ENCODE assay signal across 8 cellular contexts in genomic region chr7:99928994-99929729, GRCh38. TPM values are rescaled to one million over a fixed set of nuclear protein-coding genes. Genes with fewer than 3 reads are reported as not detected.
DNase-seq lines count a peak whose midpoint lies in the region; ATAC-seq lines count a peak whose summit lies in the region.

GJC3 (minus strand) TSS chr7:99929620; CDS start chr7:99929620, 0 bp downstream.

- peak within 1 kb of the TSS; percentile 51 to 52 for H3K4me3 Mint-ChIP-seq in effector memory CD8-positive, alpha-beta T cell
- H3K4me3 Mint-ChIP-seq in stimulated activated naive CD8-positive, alpha-beta T cell treated with anti-CD3 and anti-CD28 coated beads, Interleukin-15, Interleukin-2, amounts not matched to agents 100 ng/mL and 50 ng/mL, for 24 hours: peak within 1 kb of the TSS; percentile 64

- H3K9me3 Mint-ChIP-seq in effector memory CD8-positive, alpha-beta T cell: no peaks in the 10 kb centered on the region
- no peaks in the 10 kb centered on the region for H3K9me3 Mint-ChIP-seq in stimulated activated naive CD8-positive, alpha-beta T cell treated with anti-CD3 and anti-CD28 coated beads, Interleukin-15, Interleukin-2, amounts not matched to agents 100 ng/mL and 50 ng/mL, for 24 hours

- peaks cover 10 to 12% of the 10 kb centered on the region in 2 donors for H3K4me1 Mint-ChIP-seq in effector memory CD8-positive, alpha-beta T cell (ENCODE audit: low read depth in 2 of 2)
- H3K4me1 Mint-ChIP-seq in stimulated activated naive CD8-positive, alpha-beta T cell treated with anti-CD3 and anti-CD28 coated beads, Interleukin-15, Interleukin-2, amounts not matched to agents 100 ng/mL and 50 ng/mL, for 24 hours (ENCODE audit: low read depth): peaks cover 24% of the 10 kb centered on the region

- H3K27me3 Mint-ChIP-seq in effector memory CD8-positive, alpha-beta T cell: peaks cover 64 to 73% of the 10 kb centered on the region in 2 donors
- peaks cover 27% of the 10 kb centered on the region for H3K27me3 Mint-ChIP-seq in stimulated activated naive CD8-positive, alpha-beta T cell treated with anti-CD3 and anti-CD28 coated beads, Interleukin-15, Interleukin-2, amounts not matched to agents 100 ng/mL and 50 ng/mL, for 24 hours

- DNase-seq in AG08395 (ENCODE audit: low spot score) (peak; percentile 78), NCI-H2227 (lab: John Stamatoyannopoulos, UW; ENCODE audit: unreplicated experiment) (peak; percentile 77), lung microvascular endothelial cell (ENCODE audit: low read depth in 2 of 2) (peak; percentile 77 to 78), NK-92 (lab: John Stamatoyannopoulos, UW; ENCODE audit: unreplicated experiment) (no peak)
- DNase-seq in activated CD4-positive, CD25-positive, alpha-beta regulatory T cell treated with anti-CD3 and anti-CD28 coated beads, Interleukin-2, amount 50 U/mL, for 72 hours: peak; percentile 54
- peak in 1 of 3 experiments; percentile 12 for DNase-seq in effector memory CD8-positive, alpha-beta T cell

- peak; percentile 57 for ATAC-seq in GM18511 (IDR thresholded peaks at IDR 0.05; ENCODE audit: unreplicated experiment)
- ATAC-seq in effector memory CD8-positive, alpha-beta T cell (replicated peaks): peak; percentile 81

- H3K27ac Mint-ChIP-seq in effector memory CD8-positive, alpha-beta T cell: no peak within 1 kb of the TSS
- peak within 1 kb of the TSS; percentile 76 for H3K27ac Mint-ChIP-seq in stimulated activated naive CD8-positive, alpha-beta T cell treated with anti-CD3 and anti-CD28 coated beads, Interleukin-15, Interleukin-2, amounts not matched to agents 100 ng/mL and 50 ng/mL, for 24 hours

- H3K36me3 Mint-ChIP-seq in effector memory CD8-positive, alpha-beta T cell (ENCODE audit: insufficient read depth): no peaks in the 10 kb centered on the region
- H3K36me3 Mint-ChIP-seq in stimulated activated naive CD8-positive, alpha-beta T cell treated with anti-CD3 and anti-CD28 coated beads, Interleukin-15, Interleukin-2, amounts not matched to agents 100 ng/mL and 50 ng/mL, for 24 hours (ENCODE audit: low read depth): no peaks in the 10 kb centered on the region

RNA-seq across cellular contexts. Expression of gene GJC3, which starts in this region (rescaled TPM):
- 0.65 and 1.2 TPM in 2 replicates for total RNA-seq in lung microvascular endothelial cell
